Comparison of ENCODE assay signal across 11 cellular contexts in the genomic region with DNA sequence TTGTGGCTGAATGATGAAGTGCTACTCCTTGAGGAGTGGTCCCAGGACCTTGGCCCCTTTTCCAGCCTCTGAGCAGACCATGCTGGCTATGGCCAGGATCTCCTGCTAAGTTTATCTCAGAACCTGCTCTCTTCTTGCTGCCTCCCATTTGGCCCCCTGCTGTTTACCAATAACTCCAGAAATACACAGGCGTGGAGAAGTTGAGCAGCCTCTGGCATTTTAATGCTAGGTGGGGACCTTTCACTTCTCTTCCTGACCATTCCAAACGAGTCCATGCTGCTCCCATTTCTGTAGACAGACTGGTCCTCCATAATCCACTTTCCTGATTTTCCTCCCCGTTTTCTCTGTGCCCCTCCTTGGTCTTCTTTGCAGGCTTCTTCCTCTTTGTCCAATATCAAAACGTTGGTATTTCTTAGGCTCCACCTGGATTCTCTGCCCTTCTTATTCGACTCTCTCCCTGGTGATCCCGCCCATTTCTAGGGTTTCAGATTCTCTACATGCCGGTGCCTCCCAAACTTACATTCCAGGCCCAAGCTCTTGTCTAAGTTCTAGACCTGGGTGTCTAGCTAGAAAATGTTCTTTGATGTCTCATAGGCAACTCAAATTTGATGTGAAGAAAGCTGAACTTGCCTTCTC. TPM values are rescaled to one million over a fixed set of nuclear protein-coding genes. Genes with fewer than 3 reads are reported as not detected.
A peak's percentile ranks its signal among the peaks of the same experiment; 100 is the strongest.
DNase-seq lines count a peak whose midpoint lies in the region; ATAC-seq, FAIRE-seq and TF ChIP-seq lines count a peak whose summit lies in the region.
"Had no signal": no experiment of that assay in that cellular context is flagged by ENCODE, and none has a peak within 500 bp of the region (broad histone marks: within the 10 kb centered on the region; RNA-seq: fewer than 3 reads in every experiment).

No MANE protein-coding gene starts in this region.

- peaks cover 34% of the 10 kb centered on the region for H3K4me1 Mint-ChIP-seq in Calu3 (ENCODE audit: low read depth, unreplicated experiment)

- H3K4me2 ChIP-seq in MM.1S (ENCODE audit: low read depth, low read length) (peak overlapping the region; percentile 94), parathyroid adenoma (ENCODE audit: low read length) (no peak overlapping the region)

- H4K20me1 ChIP-seq in MM.1S (ENCODE audit: insufficient read depth, low read length), result no peaks in the 10 kb centered on the region

- H3K4me3 ChIP-seq in MM.1S (ENCODE audit: low read length) (peak overlapping the region; percentile 44), bronchial epithelial cell (ENCODE audit: low read depth, low read length) (no peak overlapping the region), parathyroid adenoma (ENCODE audit: low read depth, low read length) (no peak overlapping the region)
- H3K4me3 ChIP-seq: SJCRH30 had no signal

- peaks cover 72% of the 10 kb centered on the region for H3K79me2 ChIP-seq in MM.1S (ENCODE audit: low read length)
- no peaks in the 10 kb centered on the region for H3K79me2 ChIP-seq in parathyroid adenoma

- DNase-seq in Calu3 (no peak), MM.1S (peak; percentile 61), bronchial epithelial cell (ENCODE audit: low read depth) (peak; percentile 49), NCI-H526 (lab: John Stamatoyannopoulos, UW) (no peak), T-helper 9 cell (no peak), Right ventricle myocardium superior (no peak), COR-L47 (lab: John Stamatoyannopoulos, UW) (no peak)
- DNase-seq: activated gamma-delta T cell treated with Interleukin-2 at 50 U/mL for 16 hours, NCI-H187, SJCRH30 had no signal

- CTCF ChIA-PET in Calu3 (lab: Charles Lee), result interaction anchor here (0.9 kb wide), 1 partner anchor 20 kb away, joined by 3 read pairs; no protein-coding TSS in a partner anchor

- H3K36me3 Mint-ChIP-seq in Calu3 (ENCODE audit: insufficient read depth, unreplicated experiment), result peaks cover 10% of the 10 kb centered on the region

- no peak for FAIRE-seq in bronchial epithelial cell (lab: Jason Lieb, UNC)

- H3K9me3 ChIP-seq in MM.1S (replicated peaks; ENCODE audit: insufficient read depth, low read length), result no peaks in the 10 kb centered on the region
- H3K9me3 ChIP-seq in parathyroid adenoma (ENCODE audit: control insufficient read depth, low read length), result no peaks in the 10 kb centered on the region
- H3K9me3 ChIP-seq: SJCRH30 had no signal

- TF ChIP-seq CTCF in Calu3 (IDR thresholded peaks at IDR 0.05; ENCODE audit: unreplicated experiment) (no peak), MM.1S (IDR thresholded peaks at IDR 0.05; ENCODE audit: low read length) (no peak), bronchial epithelial cell (IDR thresholded peaks at IDR 0.05; ENCODE audit: insufficient read depth, low read length, severe bottlenecking) (no peak), parathyroid adenoma (IDR thresholded peaks at IDR 0.05) (no peak)

- no peaks in the 10 kb centered on the region for H3K36me3 ChIP-seq in MM.1S (replicated peaks; ENCODE audit: insufficient read depth, low read length)
- H3K36me3 ChIP-seq in bronchial epithelial cell (ENCODE audit: control insufficient read depth, insufficient read depth, low read length), result no peaks in the 10 kb centered on the region
- H3K36me3 ChIP-seq in parathyroid adenoma (ENCODE audit: control insufficient read depth, insufficient read depth, low read length), result no peaks in the 10 kb centered on the region
- H3K36me3 ChIP-seq: SJCRH30 had no signal

- BruUV-seq in Calu3 (replicated peaks; lab: Mats Ljungman, UMichigan), result no TSS peak

- H3K27ac ChIP-seq in MM.1S (ENCODE audit: low read length) (peak overlapping the region; percentile 42; the same call in 1 of the 2 replicates), parathyroid adenoma (no peak overlapping the region)

- H2AFZ ChIP-seq in MM.1S (ENCODE audit: low read length), result peak overlapping the region; percentile 50
- peak overlapping the region; percentile 6 for H2AFZ ChIP-seq in parathyroid adenoma

- H3F3A ChIP-seq in MM.1S (ENCODE audit: insufficient read depth, low read length), result peaks cover 15% of the 10 kb centered on the region

- intact Hi-C loops in Calu3 (cut with micrococcal nuclease; ENCODE audit: unreplicated experiment) (no loop called here), Right ventricle myocardium superior (cut with DNase I) (loop anchor here (5.0 kb wide), 1 partner anchor 55 kb away; no protein-coding TSS in a partner anchor)

- H3K9me2 ChIP-seq in MM.1S (replicated peaks; ENCODE audit: insufficient read depth, low read length), result no peaks in the 10 kb centered on the region

- H3K4me3 Mint-ChIP-seq in Calu3 (ENCODE audit: low read depth, unreplicated experiment), result peak overlapping the region; percentile 31

- H3K27ac Mint-ChIP-seq in Calu3 (ENCODE audit: unreplicated experiment), result peak overlapping the region; percentile 66

- H3K27me3 ChIP-seq in MM.1S (replicated peaks; ENCODE audit: insufficient read depth, low read length) (no peaks in the 10 kb centered on the region), bronchial epithelial cell (ENCODE audit: control insufficient read depth, insufficient read depth, low read length) (no peaks in the 10 kb centered on the region), parathyroid adenoma (ENCODE audit: control insufficient read depth, insufficient read depth, low read length) (no peaks in the 10 kb centered on the region)
- H3K27me3 ChIP-seq: SJCRH30 had no signal

- H3K9me3 Mint-ChIP-seq in Calu3 (ENCODE audit: low read depth, unreplicated experiment), result no peaks in the 10 kb centered on the region

- H3K27me3 Mint-ChIP-seq in Calu3 (ENCODE audit: unreplicated experiment), result no peaks in the 10 kb centered on the region

- H3K4me1 ChIP-seq in MM.1S (ENCODE audit: low read length) (peaks cover 25% of the 10 kb centered on the region), parathyroid adenoma (no peaks in the 10 kb centered on the region)

- peak overlapping the region; percentile 19; the same call in 1 of the 2 replicates for H3K9ac ChIP-seq in MM.1S (ENCODE audit: low read length)
- H3K9ac ChIP-seq in parathyroid adenoma, result no peak overlapping the region

- ATAC-seq in Right ventricle myocardium superior (ENCODE audit: poor library complexity), result no peak

RNA-seq across cellular contexts. Expression of a gene that starts 33.4 kb away (rescaled TPM):
- total RNA-seq in Calu3 (2022), result 24.2 and 30.6 TPM in 2 replicates
- total RNA-seq in bronchial epithelial cell, result 51.9 and 57.1 TPM in 2 replicates
- total RNA-seq in Right ventricle myocardium superior, result 13.6 TPM

Comparison
In these comparisons a context has a peak if more than half of its experiments do, and no peak if none do; other contexts are left out.
1. DNase-seq: peak in MM.1S (single experiment) and bronchial epithelial cell (single experiment); none in Calu3 (single experiment), NCI-H526 (0 of 2), T-helper 9 cell (single experiment), Right ventricle myocardium superior (single experiment) and COR-L47 (single experiment).